ENCODE assay signal across 1 cellular context in the genomic region with DNA sequence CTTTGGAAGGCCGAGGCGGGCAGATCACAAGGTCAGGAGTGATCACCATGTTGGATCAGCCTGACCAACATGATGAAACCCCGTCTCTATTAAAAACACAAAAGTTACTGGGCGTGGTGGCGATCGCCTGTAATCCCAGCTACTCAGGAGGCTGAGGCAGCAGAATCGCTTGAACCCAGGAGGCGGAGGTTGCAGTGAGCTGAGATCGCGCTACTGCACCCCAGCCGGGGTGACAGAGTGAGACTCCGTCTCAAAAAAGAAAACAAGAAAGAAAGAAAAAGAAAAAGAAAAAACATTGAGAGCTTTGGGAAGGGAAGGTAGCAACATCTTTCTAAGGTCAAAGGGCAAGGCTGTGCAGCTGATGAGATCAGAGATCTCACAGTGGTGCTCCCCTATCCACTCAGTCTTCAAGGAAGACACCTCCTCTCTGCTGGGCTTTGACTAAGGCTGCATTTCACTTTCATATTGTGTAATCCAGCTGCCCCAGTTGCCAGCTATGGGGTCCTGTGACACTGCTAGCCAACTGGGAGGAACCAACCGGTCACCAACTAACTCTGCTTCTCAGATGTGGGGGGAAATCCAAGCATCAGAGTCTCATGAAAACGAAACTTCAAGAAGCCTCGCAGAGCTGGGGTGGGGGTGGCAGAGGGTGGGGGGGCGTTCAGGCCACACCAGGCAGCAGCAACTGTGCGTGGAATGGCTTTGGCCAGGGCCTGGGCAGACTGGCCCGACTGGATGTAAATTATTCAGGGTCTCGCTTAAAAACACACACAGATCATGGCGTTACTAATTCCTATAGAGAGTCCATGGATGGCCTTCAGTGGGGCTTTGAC.
TF ChIP-seq lines count a peak whose summit lies in the region.

No MANE protein-coding gene starts in this region.

TF ChIP-seq in IMR-90, 13 proteins besides CTCF, POLR2A, EP300 and RAD21:
- TF ChIP-seq RFX5 (IDR thresholded peaks at IDR 0.05; ENCODE audit: low read depth, low read length) (no peak), SMC3 (IDR thresholded peaks at IDR 0.05; ENCODE audit: low read depth, low read length) (no peak), CEBPB (IDR thresholded peaks at IDR 0.05; ENCODE audit: low read depth, low read length) (peak; percentile 82)
- TF ChIP-seq, protein P1, sequence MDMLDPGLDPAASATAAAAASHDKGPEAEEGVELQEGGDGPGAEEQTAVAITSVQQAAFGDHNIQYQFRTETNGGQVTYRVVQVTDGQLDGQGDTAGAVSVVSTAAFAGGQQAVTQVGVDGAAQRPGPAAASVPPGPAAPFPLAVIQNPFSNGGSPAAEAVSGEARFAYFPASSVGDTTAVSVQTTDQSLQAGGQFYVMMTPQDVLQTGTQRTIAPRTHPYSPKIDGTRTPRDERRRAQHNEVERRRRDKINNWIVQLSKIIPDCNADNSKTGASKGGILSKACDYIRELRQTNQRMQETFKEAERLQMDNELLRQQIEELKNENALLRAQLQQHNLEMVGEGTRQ (IDR thresholded peaks at IDR 0.05; ENCODE audit: low read depth, low read length) = no peak
TF ChIP-seq in IMR-90: peak in this region for 1.
